18 cellular contexts compared by ENCODE assay signal in genomic region chr1:165068716-165069115, GRCh38.
A peak's percentile ranks its signal among the peaks of the same experiment; 100 is the strongest.
DNase-seq lines count a peak whose midpoint lies in the region; TF ChIP-seq lines count a peak whose summit lies in the region.
"Had no signal": no experiment of that assay in that cellular context is flagged by ENCODE, and none has a peak within 500 bp of the region (broad histone marks: within the 10 kb centered on the region; RNA-seq: fewer than 3 reads in every experiment).

No MANE protein-coding gene starts in this region.

- H3K36me3 ChIP-seq in spleen = no peaks in the 10 kb centered on the region
- H3K36me3 ChIP-seq: breast epithelium, neutrophil had no signal

- no peak for TF ChIP-seq POLR2A in spleen (IDR thresholded peaks at IDR 0.05)

- 84 to 92% (median 87%) methylated on average over 5 of the region's 5 CpGs for WGBS in spleen, 5 donors

- no peaks in the 10 kb centered on the region for H3K4me1 ChIP-seq in spleen
- H3K4me1 ChIP-seq: breast epithelium had no signal

- intact Hi-C loops in spleen (cut with DNase I; ENCODE audit: low total_unique reads) = no loop called here

- DNase-seq in NCI-H748 (lab: John Stamatoyannopoulos, UW; ENCODE audit: unreplicated experiment) (peak; percentile 79), NCI-H748 treated with DMSO at 0.1 percent for 48 hours (lab: John Stamatoyannopoulos, UW) (no peak), T1000 (lab: John Stamatoyannopoulos, UW) (peak; percentile 34), glomerular visceral epithelial cell (ENCODE audit: extremely low spot score) (no peak), activated gamma-delta T cell (lab: John Stamatoyannopoulos, UW) (no peak), spleen (no peak)
- DNase-seq: activated CD4-positive, alpha-beta T cell treated with anti-CD3 and anti-CD28 coated beads, Interleukin-2, amount 50 U/mL, for 1 hour; CD4-positive, alpha-beta T cell; effector memory CD8-positive, alpha-beta T cell; H9; mesenchymal stem cell; MM.1S; PC-3; stimulated activated naive CD4-positive, alpha-beta T cell treated with Interleukin-2 at 50 U/mL for 16 hours had no signal

- H3K27me3 ChIP-seq in layer of hippocampus (ENCODE audit: control insufficient read depth, insufficient read depth, low read length) (no peaks in the 10 kb centered on the region), spleen (replicated peaks in 1 of 7) (no peaks in the 10 kb centered on the region)
- H3K27me3 ChIP-seq: breast epithelium, neutrophil had no signal

- TF ChIP-seq CTCF in spleen (IDR thresholded peaks at IDR 0.05 in 8 of 11, conservative IDR thresholded peaks at IDR 0.05 in 3 of 11) = no peak

- H3K27ac ChIP-seq in layer of hippocampus (ENCODE audit: low read depth, low read length) = peak overlapping the region; percentile 94
- peak overlapping the region; percentile 99 for H3K27ac ChIP-seq in temporal lobe (ENCODE audit: low read depth, low read length)
- no peak overlapping the region for H3K27ac ChIP-seq in spleen
- H3K27ac ChIP-seq: breast epithelium, neutrophil had no signal

- no peak overlapping the region for H3K4me3 ChIP-seq in spleen
- H3K4me3 ChIP-seq: breast epithelium had no signal

- H3K9me3 ChIP-seq in spleen = no peaks in the 10 kb centered on the region
- H3K9me3 ChIP-seq: breast epithelium, neutrophil had no signal

Comparison
In these comparisons a context has a peak if more than half of its experiments do, and no peak if none do; other contexts are left out.
1. DNase-seq: peak in NCI-H748 (single experiment) and T1000 (single experiment); none in NCI-H748 treated with DMSO at 0.1 percent for 48 hours (single experiment), glomerular visceral epithelial cell (single experiment), activated gamma-delta T cell (single experiment) and spleen (single experiment).
2. H3K27ac ChIP-seq: peak in layer of hippocampus (single experiment) and temporal lobe (single experiment); none in spleen (0 of 8).